ENCODE assay signal across 24 cellular contexts in genomic region chr17:63304704-63305261, GRCh38.
DNase-seq lines count a peak whose midpoint lies in the region; FAIRE-seq and TF ChIP-seq lines count a peak whose summit lies in the region.
"Had no signal": no experiment of that assay in that cellular context is flagged by ENCODE, and none has a peak within 500 bp of the region (broad histone marks: within the 10 kb centered on the region; RNA-seq: fewer than 3 reads in every experiment).

No MANE protein-coding gene starts in this region.

- peaks cover 5% of the 10 kb centered on the region for H3K36me3 ChIP-seq in bronchial epithelial cell (ENCODE audit: control insufficient read depth, insufficient read depth, low read length)
- H3K36me3 ChIP-seq in neuronal stem cell (replicated peaks in 1 of 2; ENCODE audit: control insufficient read depth in 2 of 2, insufficient read depth in 2 of 2, low read length in 2 of 2) = peaks cover 1 to 9% of the 10 kb centered on the region in 2 donors
- H3K36me3 ChIP-seq: HAP-1 had no signal

- POLR2A ChIA-PET in RWPE1 (lab: Yijun Ruan, JAX; ENCODE audit: low non-redundant PET) = no interaction called here
- POLR2A ChIA-PET in activated CD4-positive, alpha-beta T cell treated with anti-CD3 and anti-CD28 coated beads, Interleukin-2, amount 10 ng/mL, durations not matched to agents 7 days and 5 days (lab: Charles Lee) = no interaction called here

- no CpG with 5 or more reads among the region's 15 CpGs for WGBS in neuronal stem cell (ENCODE audit: extremely low coverage in 2 of 2, insufficient read length in 2 of 2, insufficient replicate concordance in 1 of 2), 2 donors

- H3K9ac ChIP-seq in neuronal stem cell (ENCODE audit: low read depth, low read length, poor library complexity) = peak overlapping the region; percentile 57
- H3K9ac ChIP-seq: BLaER1 had no signal

- no peak overlapping the region for H3K4me3 Mint-ChIP-seq in glutamatergic neuron (ENCODE audit: unreplicated experiment)
- no peak overlapping the region for H3K4me3 Mint-ChIP-seq in activated CD4-positive, alpha-beta T cell treated with anti-CD3 and anti-CD28 coated beads, Interleukin-2, amount 10 ng/mL, durations not matched to agents 7 days and 5 days
- H3K4me3 Mint-ChIP-seq: B cell; CD4-positive, CD25-positive, alpha-beta regulatory T cell; CD8-positive, alpha-beta T cell; HFFc6 had no signal

- peaks cover 3 to 11% of the 10 kb centered on the region in 2 donors for H3K9me3 ChIP-seq in neuronal stem cell (replicated peaks in 1 of 2; ENCODE audit: control insufficient read depth in 2 of 2, insufficient read depth in 1 of 2, low read depth in 1 of 2, low read length in 2 of 2)
- H3K9me3 ChIP-seq: Caco-2, HAP-1 had no signal

- peaks cover 11% of the 10 kb centered on the region for H3K9me3 Mint-ChIP-seq in glutamatergic neuron (ENCODE audit: unreplicated experiment)
- H3K9me3 Mint-ChIP-seq in activated CD4-positive, alpha-beta T cell treated with anti-CD3 and anti-CD28 coated beads, Interleukin-2, amount 10 ng/mL, durations not matched to agents 7 days and 5 days = peaks cover 11% of the 10 kb centered on the region

- peaks cover 9% of the 10 kb centered on the region for H3K4me1 Mint-ChIP-seq in glutamatergic neuron (ENCODE audit: low read depth, unreplicated experiment)
- H3K4me1 Mint-ChIP-seq in activated CD4-positive, alpha-beta T cell treated with anti-CD3 and anti-CD28 coated beads, Interleukin-2, amount 10 ng/mL, durations not matched to agents 7 days and 5 days = peaks cover 2% of the 10 kb centered on the region
- H3K4me1 Mint-ChIP-seq: B cell; CD4-positive, CD25-positive, alpha-beta regulatory T cell had no signal

- DNase-seq in NCI-H82 (lab: John Stamatoyannopoulos, UW) = peak; percentile 7
- DNase-seq in NCI-H82 treated with DMSO at 0.1 percent for 48 hours (lab: John Stamatoyannopoulos, UW; ENCODE audit: unreplicated experiment) = no peak
- DNase-seq in bronchial epithelial cell (ENCODE audit: low read depth) = no peak
- DNase-seq in glutamatergic neuron = peak; percentile 43
- no peak for DNase-seq in neuronal stem cell (ENCODE audit: low spot score)
- no peak for DNase-seq in RWPE1 (ENCODE audit: low spot score)
- DNase-seq in foreskin melanocyte = no peak
- DNase-seq in activated CD4-positive, alpha-beta T cell treated with anti-CD3 and anti-CD28 coated beads, Interleukin-2, amount 10 ng/mL, durations not matched to agents 7 days and 5 days = no peak
- DNase-seq: Caco-2; CD4-positive, CD25-positive, alpha-beta regulatory T cell; CD8-positive, alpha-beta T cell; DMS153; DND-41; GOT3; HFFc6 had no signal

- H3K4me3 ChIP-seq in bronchial epithelial cell (ENCODE audit: low read depth, low read length) = no peak overlapping the region
- H3K4me3 ChIP-seq in neuronal stem cell (ENCODE audit: low read length in 2 of 2) = no peak overlapping the region
- H3K4me3 ChIP-seq: BLaER1, HAP-1 had no signal

- H3K4ac ChIP-seq in neuronal stem cell (ENCODE audit: low read length) = no peak overlapping the region

- H2AK5ac ChIP-seq in neuronal stem cell (ENCODE audit: low read depth, low read length) = no peak overlapping the region

- peak overlapping the region; percentile 11 for H3K18ac ChIP-seq in neuronal stem cell (ENCODE audit: low read length)

- H2BK120ac ChIP-seq in neuronal stem cell (ENCODE audit: low read depth, low read length) = no peak overlapping the region

- no peak overlapping the region for H2BK15ac ChIP-seq in neuronal stem cell (ENCODE audit: low read length)

- H4K91ac ChIP-seq in neuronal stem cell (ENCODE audit: low read depth, low read length, poor library complexity) = no peak overlapping the region

- no peaks in the 10 kb centered on the region for H3K79me1 ChIP-seq in neuronal stem cell (ENCODE audit: low read depth, low read length)

- peaks cover 31% of the 10 kb centered on the region for H3K36me3 Mint-ChIP-seq in glutamatergic neuron (ENCODE audit: unreplicated experiment)
- H3K36me3 Mint-ChIP-seq in activated CD4-positive, alpha-beta T cell treated with anti-CD3 and anti-CD28 coated beads, Interleukin-2, amount 10 ng/mL, durations not matched to agents 7 days and 5 days (ENCODE audit: low read depth) = no peaks in the 10 kb centered on the region

- TF ChIP-seq CTCF in bronchial epithelial cell (IDR thresholded peaks at IDR 0.05; ENCODE audit: insufficient read depth, low read length, severe bottlenecking) (no peak), glutamatergic neuron (IDR thresholded peaks at IDR 0.05; ENCODE audit: partially characterized antibody, unreplicated experiment) (no peak), RWPE1 (conservative IDR thresholded peaks at IDR 0.05; ENCODE audit: low read depth) (no peak)

- CTCF ChIA-PET in RWPE1 (lab: Yijun Ruan, JAX) = no interaction called here
- CTCF ChIA-PET in activated CD4-positive, alpha-beta T cell treated with anti-CD3 and anti-CD28 coated beads, Interleukin-2, amount 10 ng/mL, durations not matched to agents 7 days and 5 days (lab: Charles Lee) = no interaction called here

- H3K27me3 ChIP-seq in bronchial epithelial cell (ENCODE audit: control insufficient read depth, insufficient read depth, low read length) (no peaks in the 10 kb centered on the region), neuronal stem cell (ENCODE audit: control insufficient read depth in 3 of 3, insufficient read depth in 3 of 3, low read depth in 1 of 3, low read length in 3 of 3) (no peaks in the 10 kb centered on the region)
- H3K27me3 ChIP-seq: BLaER1 had no signal

- no peak overlapping the region for H2BK12ac ChIP-seq in neuronal stem cell (ENCODE audit: low read length)

- H3K27ac Mint-ChIP-seq in glutamatergic neuron (ENCODE audit: unreplicated experiment) = peak overlapping the region; percentile 82
- no peak overlapping the region for H3K27ac Mint-ChIP-seq in activated CD4-positive, alpha-beta T cell treated with anti-CD3 and anti-CD28 coated beads, Interleukin-2, amount 10 ng/mL, durations not matched to agents 7 days and 5 days
- H3K27ac Mint-ChIP-seq: B cell; CD4-positive, CD25-positive, alpha-beta regulatory T cell; CD8-positive, alpha-beta T cell had no signal

- peaks cover 2% of the 10 kb centered on the region for H3K27me3 Mint-ChIP-seq in glutamatergic neuron (ENCODE audit: unreplicated experiment)
- no peaks in the 10 kb centered on the region for H3K27me3 Mint-ChIP-seq in activated CD4-positive, alpha-beta T cell treated with anti-CD3 and anti-CD28 coated beads, Interleukin-2, amount 10 ng/mL, durations not matched to agents 7 days and 5 days

- FAIRE-seq in bronchial epithelial cell (lab: Jason Lieb, UNC) = peak; percentile 28
- FAIRE-seq: A204.1, G401.6, GM12892, H54 had no signal

- H3K23ac ChIP-seq in neuronal stem cell (ENCODE audit: low read depth, low read length, poor library complexity) = no peak overlapping the region

- H3K27ac ChIP-seq in neuronal stem cell (replicated peaks; ENCODE audit: low read length) (no peak overlapping the region), RWPE1 (no peak overlapping the region)
- H3K27ac ChIP-seq: 22Rv1, BLaER1, C4-2B had no signal

- H2BK5ac ChIP-seq in neuronal stem cell (ENCODE audit: low read length) = no peak overlapping the region

- H4K8ac ChIP-seq in neuronal stem cell (ENCODE audit: low read depth, low read length) = no peak overlapping the region

- H3K14ac ChIP-seq in neuronal stem cell (ENCODE audit: low read length) = no peak overlapping the region

- peaks cover 0 to 2% of the 10 kb centered on the region in 2 donors for H3K4me1 ChIP-seq in neuronal stem cell (ENCODE audit: control insufficient read depth in 2 of 2, insufficient read depth in 1 of 2, low read depth in 1 of 2, low read length in 2 of 2)
- H3K4me1 ChIP-seq: BLaER1, Caco-2, HAP-1 had no signal

- H2AFZ ChIP-seq in neuronal stem cell (ENCODE audit: low read length) = no peak overlapping the region

- no peak overlapping the region for H3K4me2 ChIP-seq in neuronal stem cell (ENCODE audit: insufficient read depth, low read length, poor library complexity, severe bottlenecking)
- H3K4me2 ChIP-seq: BLaER1 had no signal

Comparison
In these comparisons a context has a peak if more than half of its experiments do, and no peak if none do; other contexts are left out.
1. DNase-seq: peak in NCI-H82 (single experiment) and glutamatergic neuron (single experiment); none in NCI-H82 treated with DMSO at 0.1 percent for 48 hours (single experiment), bronchial epithelial cell (single experiment), neuronal stem cell (single experiment), RWPE1 (single experiment), foreskin melanocyte (single experiment) and activated CD4-positive, alpha-beta T cell treated with anti-CD3 and anti-CD28 coated beads, Interleukin-2, amount 10 ng/mL, durations not matched to agents 7 days and 5 days (single experiment).